ENCODE assay signal across 22 cellular contexts in genomic region chr11:59426361-59427067, GRCh38. TPM values are rescaled to one million over a fixed set of nuclear protein-coding genes. Genes with fewer than 3 reads are reported as not detected.
DNase-seq lines count a peak whose midpoint lies in the region; ATAC-seq, FAIRE-seq and TF ChIP-seq lines count a peak whose summit lies in the region.
"Had no signal": no experiment of that assay in that cellular context is flagged by ENCODE, and none has a peak within 500 bp of the region (broad histone marks: within the 10 kb centered on the region; RNA-seq: fewer than 3 reads in every experiment).

OR5A2 (minus strand) TSS chr11:59426413; CDS start chr11:59422953, 3,460 bp downstream.

- WGBS in HepG2 (ENCODE audit: low lambda C conversion rate): 54% methylated on average over 5 of the region's 5 CpGs
- 59 to 63% methylated on average over 5 of the region's 5 CpGs for WGBS in heart right ventricle, 2 donors

- peaks cover 9% of the 10 kb centered on the region for H3K4me1 Mint-ChIP-seq in activated CD4-positive, alpha-beta memory T cell treated with anti-CD3 and anti-CD28 coated beads, Interleukin-2, amount 10 ng/mL, durations not matched to agents 7 days and 5 days

- CTCF ChIA-PET in HepG2 (lab: Yijun Ruan, JAX; ENCODE audit: low intra/inter-chr PET ratio, low total read pairs): no interaction called here
- CTCF ChIA-PET in activated CD4-positive, alpha-beta memory T cell treated with anti-CD3 and anti-CD28 coated beads, Interleukin-2, amount 10 ng/mL, durations not matched to agents 7 days and 5 days (lab: Charles Lee): no interaction called here

- no peak for TF ChIP-seq EP300 in HepG2 (IDR thresholded peaks at IDR 0.05; ENCODE audit: low read depth in 2 of 2, low read length in 2 of 2)
- no peak for TF ChIP-seq EP300 in HepG2 (CRISPR knock-in tag; IDR thresholded peaks at IDR 0.05; ENCODE audit: borderline replicate concordance)

- H4K20me1 ChIP-seq in HepG2 (ENCODE audit: insufficient read depth, low read length): no peaks in the 10 kb centered on the region

- no peak within 1 kb of the TSS for H3K4me3 Mint-ChIP-seq in activated CD4-positive, alpha-beta memory T cell treated with anti-CD3 and anti-CD28 coated beads, Interleukin-2, amount 10 ng/mL, durations not matched to agents 7 days and 5 days
- H3K4me3 Mint-ChIP-seq: naive B cell had no signal

- TF ChIP-seq CTCF in choroid plexus epithelial cell (conservative IDR thresholded peaks at IDR 0.05; ENCODE audit: low read depth, low read length) (no peak), HepG2 (CRISPR knock-in tag; IDR thresholded peaks at IDR 0.05) (no peak), heart right ventricle (IDR thresholded peaks at IDR 0.05) (no peak)

- no peaks in the 10 kb centered on the region for H3K9me3 Mint-ChIP-seq in activated CD4-positive, alpha-beta memory T cell treated with anti-CD3 and anti-CD28 coated beads, Interleukin-2, amount 10 ng/mL, durations not matched to agents 7 days and 5 days
- H3K9me3 Mint-ChIP-seq: naive B cell had no signal

- H3K4me1 ChIP-seq in HepG2 (ENCODE audit: insufficient read depth, low read length): no peaks in the 10 kb centered on the region
- no peaks in the 10 kb centered on the region for H3K4me1 ChIP-seq in heart right ventricle

- FAIRE-seq in HepG2 (lab: Jason Lieb, UNC): no peak
- FAIRE-seq: GM19239 had no signal

- no peaks in the 10 kb centered on the region for H3K79me2 ChIP-seq in HepG2 (ENCODE audit: insufficient read depth, low read length)

- no TSS peak for BruUV-seq in HepG2 (replicated peaks; lab: Mats Ljungman, UMichigan)

- no peak within 1 kb of the TSS for H3K27ac Mint-ChIP-seq in activated CD4-positive, alpha-beta memory T cell treated with anti-CD3 and anti-CD28 coated beads, Interleukin-2, amount 10 ng/mL, durations not matched to agents 7 days and 5 days

- H3K27me3 ChIP-seq in HepG2 (ENCODE audit: control insufficient read depth in 1 of 2, insufficient read depth in 2 of 2, low read length in 2 of 2) (no peaks in the 10 kb centered on the region), heart right ventricle (peaks cover 0 to 7% (median 0%) of the 10 kb centered on the region in 7 donors)

- no peak within 1 kb of the TSS for H2AFZ ChIP-seq in HepG2 (ENCODE audit: low read length)

- no peak for TF ChIP-seq POLR2A in HepG2 (IDR thresholded peaks at IDR 0.05; ENCODE audit: insufficient read depth in 1 of 2, low read depth in 2 of 2, low read length in 2 of 2)

- DNase-seq in ELF-1 (ENCODE audit: low read depth, low spot score) (peak; percentile 73), NCI-H446 (lab: John Stamatoyannopoulos, UW) (peak; percentile 32 to 54), choroid plexus epithelial cell (ENCODE audit: low read depth) (peak; percentile 43), HepG2 (ENCODE audit: low spot score) (no peak), 8988T (no peak), heart right ventricle (no peak)
- DNase-seq in activated CD4-positive, alpha-beta memory T cell treated with anti-CD3 and anti-CD28 coated beads, Interleukin-2, amount 10 ng/mL, durations not matched to agents 7 days and 5 days: no peak
- DNase-seq: activated CD4-positive, alpha-beta T cell treated with anti-CD3 and anti-CD28 coated beads for 48 hours; activated naive CD4-positive, alpha-beta T cell; amygdala; EL; Kasumi-1; naive B cell; NCI-H1436; posterior cingulate gyrus; stimulated activated CD4-positive, alpha-beta T cell treated with anti-CD3 and anti-CD28 coated beads, Interleukin-2, amount 100 ng/mL, for 48 hours had no signal

- in situ Hi-C loops in HepG2 (cut with HindIII; ENCODE audit: extremely low pct_ligation_motif_present, low pct_unique_long_range_greater_than_20kb): no loop called here

- H3K27ac ChIP-seq in HepG2 (ENCODE audit: extremely low read length, insufficient read depth, low read length) (no peak within 1 kb of the TSS), heart right ventricle (no peak within 1 kb of the TSS)

- no peak within 1 kb of the TSS for H3K4me2 ChIP-seq in HepG2 (ENCODE audit: low read depth, low read length)

- no peak within 1 kb of the TSS for H3K9ac ChIP-seq in HepG2 (ENCODE audit: insufficient read depth, low read depth, low read length)

- intact Hi-C loops in HepG2 (cut with micrococcal nuclease; ENCODE audit: unreplicated experiment): no loop called here
- intact Hi-C loops in heart right ventricle (cut with DNase I): loop anchor here in 4 of 10 donors (5.0 to 10.0 kb wide), 2 partner anchors 252 to 254 kb away; partner anchors contain the start of gene DTX4 (in 4 of the 4)

- H3K36me3 ChIP-seq in HepG2 (replicated peaks in 1 of 2; ENCODE audit: control insufficient read depth in 1 of 2, insufficient read depth in 2 of 2, low read length in 2 of 2) (no peaks in the 10 kb centered on the region), heart right ventricle (no peaks in the 10 kb centered on the region)

- H3K27me3 Mint-ChIP-seq in activated CD4-positive, alpha-beta memory T cell treated with anti-CD3 and anti-CD28 coated beads, Interleukin-2, amount 10 ng/mL, durations not matched to agents 7 days and 5 days: peaks cover 8% of the 10 kb centered on the region

- ATAC-seq in HepG2: no peak
- no peak for ATAC-seq in heart right ventricle
- ATAC-seq: HCT116 had no signal

- POLR2A ChIA-PET in HepG2 (lab: Yijun Ruan, JAX): no interaction called here
- POLR2A ChIA-PET in activated CD4-positive, alpha-beta memory T cell treated with anti-CD3 and anti-CD28 coated beads, Interleukin-2, amount 10 ng/mL, durations not matched to agents 7 days and 5 days (lab: Charles Lee): no interaction called here

- H3K9me3 ChIP-seq in HepG2 (ENCODE audit: low read length) (no peaks in the 10 kb centered on the region), heart right ventricle (no peaks in the 10 kb centered on the region)

- no peak for TF ChIP-seq RAD21 in HepG2 (CRISPR knock-in tag; IDR thresholded peaks at IDR 0.05)

- H3K36me3 Mint-ChIP-seq in activated CD4-positive, alpha-beta memory T cell treated with anti-CD3 and anti-CD28 coated beads, Interleukin-2, amount 10 ng/mL, durations not matched to agents 7 days and 5 days (ENCODE audit: low read depth): no peaks in the 10 kb centered on the region
- H3K36me3 Mint-ChIP-seq: naive B cell had no signal

- H3K4me3 ChIP-seq in choroid plexus epithelial cell (ENCODE audit: low read depth, low read length) (no peak within 1 kb of the TSS), HepG2 (replicated peaks in 1 of 3; ENCODE audit: insufficient read depth in 1 of 3, low read depth in 2 of 3, low read length in 3 of 3) (no peak within 1 kb of the TSS), heart right ventricle (no peak within 1 kb of the TSS)

RNA-seq across cellular contexts. Expression of gene OR5A2, which starts in this region (rescaled TPM):
- not detected in 2 replicates for total RNA-seq in HepG2 (2016; rRNA removed; fragmentation: Illumina TruSeq; extraction: Trizol)
- not detected in 2 replicates for total RNA-seq in HepG2 (2016; cell fraction: cytosol; rRNA removed; fragmentation: Illumina TruSeq; extraction: Trizol; ENCODE audit: low read depth)
- total RNA-seq in HepG2 (2016; cell fraction: insoluble cytoplasmic fraction; rRNA removed; fragmentation: Illumina TruSeq; extraction: Trizol): not detected in 2 replicates
- total RNA-seq in HepG2 (2016; cell fraction: membrane; rRNA removed; fragmentation: Illumina TruSeq; extraction: Trizol): not detected in 2 replicates
- not detected in 2 replicates for total RNA-seq in HepG2 (2016; cell fraction: nucleus; rRNA removed; fragmentation: Illumina TruSeq; extraction: Trizol)
- not detected in 2 replicates for polyA plus RNA-seq in HepG2 (2011; rRNA removed)
- not detected in 2 replicates for polyA plus RNA-seq in HepG2 (2011; cell fraction: cytosol; rRNA removed)
- polyA plus RNA-seq in HepG2 (2011; cell fraction: nucleus; rRNA removed): not detected in 2 replicates
- polyA plus RNA-seq in HepG2 (2012): not detected in 2 replicates
- not detected in 2 replicates for polyA plus RNA-seq in HepG2 (2016; cell fraction: cytosol; fragmentation: Illumina TruSeq; extraction: Trizol; ENCODE audit: low read depth)
- polyA plus RNA-seq in HepG2 (2016; cell fraction: insoluble cytoplasmic fraction; fragmentation: Illumina TruSeq; extraction: Trizol; ENCODE audit: low read depth): not detected in 2 replicates
- not detected in 2 replicates for polyA plus RNA-seq in HepG2 (2016; cell fraction: membrane; fragmentation: Illumina TruSeq; extraction: Trizol; ENCODE audit: low read depth)
- polyA plus RNA-seq in HepG2 (2016; cell fraction: nucleus; fragmentation: Illumina TruSeq; extraction: Trizol; ENCODE audit: insufficient read depth, low read depth): not detected in 2 replicates
- polyA minus RNA-seq in HepG2 (2011; rRNA and poly(A)+ RNA removed; ENCODE audit: low replicate concordance): not detected in 2 replicates
- polyA minus RNA-seq in HepG2 (2011; cell fraction: cytosol; rRNA and poly(A)+ RNA removed): not detected in 2 replicates
- polyA minus RNA-seq in HepG2 (2011; cell fraction: nucleus; rRNA and poly(A)+ RNA removed): not detected in 2 replicates
- total RNA-seq in activated CD4-positive, alpha-beta memory T cell treated with anti-CD3 and anti-CD28 coated beads, Interleukin-2, amount 10 ng/mL, durations not matched to agents 7 days and 5 days: not detected
- total RNA-seq in heart right ventricle: not detected
- polyA plus RNA-seq in heart right ventricle: not detected
- total RNA-seq: chondrocyte, fibroblast of villous mesenchyme, lung microvascular endothelial cell, urinary bladder had no signal
- polyA plus RNA-seq: urinary bladder had no signal

Comparison
In these comparisons a context has a peak if more than half of its experiments do, and no peak if none do; other contexts are left out.
1. DNase-seq: peak in ELF-1 (single experiment), NCI-H446 (2 of 2) and choroid plexus epithelial cell (single experiment); none in HepG2 (single experiment), activated CD4-positive, alpha-beta memory T cell treated with anti-CD3 and anti-CD28 coated beads, Interleukin-2, amount 10 ng/mL, durations not matched to agents 7 days and 5 days (single experiment), 8988T (single experiment) and heart right ventricle (0 of 2).